ENCODE assay signal across 1 cellular context in the genomic region with DNA sequence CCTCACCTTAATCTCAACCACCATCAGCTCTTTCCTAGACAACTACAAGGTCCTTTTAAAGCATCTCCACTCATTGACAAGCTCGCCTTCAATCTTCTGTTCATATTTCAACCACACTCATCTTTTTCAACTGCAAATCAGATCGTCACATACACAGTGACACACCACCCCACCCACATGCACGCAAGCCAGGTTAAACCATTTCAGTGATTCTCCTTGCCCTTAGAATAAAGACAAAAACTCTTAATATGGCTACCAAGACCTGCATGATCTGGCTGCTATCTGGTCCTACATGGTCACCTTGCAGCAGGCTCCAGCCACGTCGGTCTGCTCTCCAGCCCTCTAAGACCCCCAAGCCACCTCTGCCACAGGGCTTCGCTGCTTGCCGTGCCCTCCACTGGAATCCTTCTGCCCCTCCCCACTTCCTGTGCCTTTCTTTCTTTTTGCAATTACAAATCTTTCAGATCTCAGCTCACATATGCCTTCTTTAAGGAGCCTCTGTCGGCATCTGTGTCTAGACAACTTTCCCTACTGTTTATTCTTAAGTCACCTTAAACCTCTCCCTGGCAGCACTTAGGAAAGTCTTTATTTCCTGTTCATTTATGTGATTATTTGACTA.
TF ChIP-seq lines count a peak whose summit lies in the region.

No MANE protein-coding gene starts in this region.

TF ChIP-seq in GM23338, 12 proteins besides CTCF, POLR2A, EP300 and RAD21 (continued from another document):
- TF ChIP-seq ZNF462 (CRISPR knock-in tag; IDR thresholded peaks at IDR 0.05) (no peak), JUNB (IDR thresholded peaks at IDR 0.05; ENCODE audit: unreplicated experiment) (no peak), REST (IDR thresholded peaks at IDR 0.05; ENCODE audit: unreplicated experiment) (no peak), EZH2phosphoT487 (IDR thresholded peaks at IDR 0.05; ENCODE audit: unreplicated experiment) (no peak), STAT1 (IDR thresholded peaks at IDR 0.05; ENCODE audit: unreplicated experiment) (no peak)
